9 cellular contexts compared by ENCODE assay signal in genomic region chr14:64137657-64138290, GRCh38.
A peak's percentile ranks its signal among the peaks of the same experiment; 100 is the strongest.
DNase-seq lines count a peak whose midpoint lies in the region; ATAC-seq, FAIRE-seq and TF ChIP-seq lines count a peak whose summit lies in the region.
"Had no signal": no experiment of that assay in that cellular context is flagged by ENCODE, and none has a peak within 500 bp of the region (broad histone marks: within the 10 kb centered on the region; RNA-seq: fewer than 3 reads in every experiment).

No MANE protein-coding gene starts in this region.

- CTCF ChIA-PET in endothelial cell of umbilical vein (lab: Charles Lee): interaction anchor here (0.7 to 3.0 kb wide), 10 partner anchors 10 to 169 kb away, joined by 3 to 70 read pairs (median 5); partner anchors contain the start of gene ESR2

- H3K9ac ChIP-seq in OCI-LY1 (ENCODE audit: low read length) (no peak overlapping the region), endothelial cell of umbilical vein (replicated peaks; ENCODE audit: extremely low read depth, insufficient read depth, low read length) (no peak overlapping the region)

- H3K36me3 ChIP-seq in heart right ventricle (peaks cover 0 to 95% (median 27%) of the 10 kb centered on the region in 9 donors), right atrium auricular region (peaks cover 34% of the 10 kb centered on the region), OCI-LY1 (ENCODE audit: insufficient read depth, low read length) (peaks cover 71% of the 10 kb centered on the region), endothelial cell of umbilical vein (ENCODE audit: control insufficient read depth in 2 of 2, extremely low read depth in 1 of 2, insufficient read depth in 2 of 2, low read length in 2 of 2) (peaks cover 7 to 9% of the 10 kb centered on the region in 2 experiments)

- BruUV-seq in endothelial cell of umbilical vein (replicated peaks; lab: Mats Ljungman, UMichigan): no TSS peak

- peak overlapping the region; percentile 63 for H3K27ac Mint-ChIP-seq in stimulated activated effector memory CD8-positive, alpha-beta T cell treated with anti-CD3 and anti-CD28 coated beads, Interleukin-12 subunit alpha, Interleukin-12 subunit beta, amount 100 ng/mL, for 72 hours
- H3K27ac Mint-ChIP-seq: activated CD8-positive, alpha-beta T cell treated with anti-CD3 and anti-CD28 coated beads, Interleukin-2, amount 10 ng/mL, durations not matched to agents 7 days and 5 days had no signal

- WGBS in heart right ventricle, 2 donors: 84 to 90% methylated on average over 9 of the region's 9 CpGs

- H3K4me1 Mint-ChIP-seq in stimulated activated effector memory CD8-positive, alpha-beta T cell treated with anti-CD3 and anti-CD28 coated beads, Interleukin-12 subunit alpha, Interleukin-12 subunit beta, amount 100 ng/mL, for 72 hours: no peaks in the 10 kb centered on the region

- POLR2A ChIA-PET in endothelial cell of umbilical vein (lab: Charles Lee): no interaction called here

- no peaks in the 10 kb centered on the region for H3K9me3 Mint-ChIP-seq in stimulated activated effector memory CD8-positive, alpha-beta T cell treated with anti-CD3 and anti-CD28 coated beads, Interleukin-12 subunit alpha, Interleukin-12 subunit beta, amount 100 ng/mL, for 72 hours

- intact Hi-C loops in heart right ventricle (cut with DNase I) (loop anchor here in 6 of 10 donors (5.0 to 10.0 kb wide), 4 partner anchors 155 to 165 kb away; partner anchors contain the start of gene ESR2 (in 3 of the 6)), endothelial cell of umbilical vein (cut with micrococcal nuclease) (loop anchor here (1.0 to 10.0 kb wide), 3 partner anchors 157 to 343 kb away; partner anchors contain the start of gene ESR2)

- no peak overlapping the region for H3K4me3 Mint-ChIP-seq in stimulated activated effector memory CD8-positive, alpha-beta T cell treated with anti-CD3 and anti-CD28 coated beads, Interleukin-12 subunit alpha, Interleukin-12 subunit beta, amount 100 ng/mL, for 72 hours
- H3K4me3 Mint-ChIP-seq: activated CD8-positive, alpha-beta T cell treated with anti-CD3 and anti-CD28 coated beads, Interleukin-2, amount 10 ng/mL, durations not matched to agents 7 days and 5 days had no signal

- DNase-seq in heart right ventricle: no peak
- no peak for DNase-seq in right atrium auricular region (ENCODE audit: low spot score)
- peak; percentile 20 for DNase-seq in endothelial cell of umbilical vein (ENCODE audit: low read depth, low spot score)
- no peak for DNase-seq in stimulated activated effector memory CD8-positive, alpha-beta T cell treated with anti-CD3 and anti-CD28 coated beads, Interleukin-12 subunit alpha, Interleukin-12 subunit beta, amount 100 ng/mL, for 72 hours (ENCODE audit: low spot score in 2 of 2)
- DNase-seq in effector CD8-positive, alpha-beta T cell (lab: John Stamatoyannopoulos, UW): no peak
- DNase-seq in NAMALWA (ENCODE audit: low spot score): no peak
- DNase-seq: activated CD8-positive, alpha-beta T cell treated with anti-CD3 and anti-CD28 coated beads, Interleukin-2, amount 10 ng/mL, durations not matched to agents 7 days and 5 days had no signal

- H3K27ac ChIP-seq in heart right ventricle (no peak overlapping the region), right atrium auricular region (no peak overlapping the region), OCI-LY1 (ENCODE audit: low read depth, low read length, poor library complexity, severe bottlenecking) (no peak overlapping the region), endothelial cell of umbilical vein (ENCODE audit: insufficient read depth, low read depth, low read length) (no peak overlapping the region)

- no peak overlapping the region for H2AFZ ChIP-seq in OCI-LY1 (ENCODE audit: low read length)
- no peak overlapping the region for H2AFZ ChIP-seq in endothelial cell of umbilical vein (ENCODE audit: low read depth, low read length)

- H3K9me3 ChIP-seq in heart right ventricle (no peaks in the 10 kb centered on the region), right atrium auricular region (no peaks in the 10 kb centered on the region), OCI-LY1 (ENCODE audit: low read length) (no peaks in the 10 kb centered on the region), endothelial cell of umbilical vein (replicated peaks; ENCODE audit: control insufficient read depth, insufficient read depth, low read length) (no peaks in the 10 kb centered on the region)

- H3K4me2 ChIP-seq in OCI-LY1 (ENCODE audit: low read length): no peak overlapping the region
- H3K4me2 ChIP-seq in endothelial cell of umbilical vein (ENCODE audit: insufficient read depth, low read length): no peak overlapping the region

- ATAC-seq in heart right ventricle (peak in 1 of 8 donors; percentile 49), HG03354 (IDR thresholded peaks at IDR 0.05; ENCODE audit: poor library complexity, severe bottlenecking, unreplicated experiment) (no peak)
- no peak for ATAC-seq in stimulated activated effector memory CD8-positive, alpha-beta T cell treated with anti-CD3 and anti-CD28 coated beads, Interleukin-12 subunit alpha, Interleukin-12 subunit beta, amount 100 ng/mL, for 72 hours
- ATAC-seq: activated CD8-positive, alpha-beta T cell treated with anti-CD3 and anti-CD28 coated beads, Interleukin-2, amount 10 ng/mL, durations not matched to agents 7 days and 5 days had no signal

- no peaks in the 10 kb centered on the region for H3K9me2 ChIP-seq in OCI-LY1 (ENCODE audit: low read depth, low read length)

- peaks cover 98% of the 10 kb centered on the region for H3K36me3 Mint-ChIP-seq in stimulated activated effector memory CD8-positive, alpha-beta T cell treated with anti-CD3 and anti-CD28 coated beads, Interleukin-12 subunit alpha, Interleukin-12 subunit beta, amount 100 ng/mL, for 72 hours

- peak; percentile 35 for FAIRE-seq in endothelial cell of umbilical vein (lab: Jason Lieb, UNC)

- no peaks in the 10 kb centered on the region for H3K9me1 ChIP-seq in endothelial cell of umbilical vein (replicated peaks; ENCODE audit: control insufficient read depth, extremely low read depth, insufficient read depth, low read length)

- H3K27me3 ChIP-seq in heart right ventricle (no peaks in the 10 kb centered on the region), right atrium auricular region (no peaks in the 10 kb centered on the region), OCI-LY1 (ENCODE audit: insufficient read depth, low read length) (no peaks in the 10 kb centered on the region), endothelial cell of umbilical vein (ENCODE audit: control insufficient read depth in 2 of 2, insufficient read depth in 2 of 2, low read length in 2 of 2) (no peaks in the 10 kb centered on the region)

- no peaks in the 10 kb centered on the region for H3K79me2 ChIP-seq in OCI-LY1 (ENCODE audit: insufficient read depth, low read length)
- H3K79me2 ChIP-seq in endothelial cell of umbilical vein (ENCODE audit: control insufficient read depth, insufficient read depth, low read length): no peaks in the 10 kb centered on the region

- H3K4me1 ChIP-seq in heart right ventricle (no peaks in the 10 kb centered on the region), right atrium auricular region (no peaks in the 10 kb centered on the region), OCI-LY1 (ENCODE audit: insufficient read depth, low read length, severe bottlenecking) (no peaks in the 10 kb centered on the region), endothelial cell of umbilical vein (ENCODE audit: control insufficient read depth, extremely low read depth, insufficient read depth, low read length) (no peaks in the 10 kb centered on the region)

- no peak for TF ChIP-seq POLR2A in endothelial cell of umbilical vein (IDR thresholded peaks at IDR 0.05; ENCODE audit: low read depth, low read length)

- TF ChIP-seq CTCF in heart right ventricle (IDR thresholded peaks at IDR 0.05) (peak in 8 of 9 donors; percentile 12 to 53 (median 34)), right atrium auricular region (IDR thresholded peaks at IDR 0.05) (peak in 1 of 2 donors; percentile 49), OCI-LY1 (IDR thresholded peaks at IDR 0.05; ENCODE audit: low read length) (peak; percentile 68), endothelial cell of umbilical vein (IDR thresholded peaks at IDR 0.05; ENCODE audit: extremely low read depth in 1 of 2, insufficient read depth in 1 of 2, low read depth in 1 of 2, low read length in 2 of 2) (peak in 1 of 2 donors; percentile 22)

- H4K20me1 ChIP-seq in OCI-LY1 (ENCODE audit: insufficient read depth, low read length) (no peaks in the 10 kb centered on the region), endothelial cell of umbilical vein (replicated peaks; ENCODE audit: control insufficient read depth, extremely low read depth, insufficient read depth, low read length) (no peaks in the 10 kb centered on the region)

- H3K4me3 ChIP-seq in heart right ventricle (no peak overlapping the region), right atrium auricular region (no peak overlapping the region), OCI-LY1 (ENCODE audit: low read depth, low read length, poor library complexity, severe bottlenecking) (no peak overlapping the region), endothelial cell of umbilical vein (replicated peaks in 1 of 3; ENCODE audit: insufficient read depth in 1 of 3, low read depth in 1 of 3, low read length in 3 of 3) (no peak overlapping the region)

- dilution Hi-C loops in endothelial cell of umbilical vein (cut with MboI; ENCODE audit: extremely low pct_ligation_motif_present, low sequenced_read_pairs): no loop called here

- no peaks in the 10 kb centered on the region for H3F3A ChIP-seq in OCI-LY1 (ENCODE audit: insufficient read depth, low read length)

TF ChIP-seq in endothelial cell of umbilical vein, 7 proteins besides CTCF, POLR2A, EP300 and RAD21:
- TF ChIP-seq EZH2 (IDR thresholded peaks at IDR 0.05; ENCODE audit: borderline replicate concordance, low read depth, low read length, severe bottlenecking) (no peak), FOS (IDR thresholded peaks at IDR 0.05; ENCODE audit: borderline replicate concordance, insufficient read depth, low read length) (no peak), JUN (IDR thresholded peaks at IDR 0.05; ENCODE audit: borderline replicate concordance, insufficient read depth, insufficient read length, low read depth) (no peak), GATA2 (IDR thresholded peaks at IDR 0.05; ENCODE audit: insufficient read depth, insufficient read length, low read depth, low read length) (no peak), MAX (IDR thresholded peaks at IDR 0.05; ENCODE audit: insufficient read depth, insufficient read length) (no peak), MYC (IDR thresholded peaks at IDR 0.05; ENCODE audit: low read depth, low read length) (no peak), POLR2AphosphoS5 (IDR thresholded peaks at IDR 0.05; ENCODE audit: insufficient read depth, low read depth, low read length) (no peak)
